8 cellular contexts compared by ENCODE assay signal in genomic region chr11:7514099-7514725, GRCh38. TPM values are rescaled to one million over a fixed set of nuclear protein-coding genes. Genes with fewer than 3 reads are reported as not detected.
DNase-seq lines count a peak whose midpoint lies in the region; ATAC-seq and TF ChIP-seq lines count a peak whose summit lies in the region.

No MANE protein-coding gene starts in this region.

- DNase-seq in SIG-M5 treated with dmso at 0.1 percent for 504 hours (lab: John Stamatoyannopoulos, UW; ENCODE audit: unreplicated experiment), result peak; percentile 35
- no peak for DNase-seq in SIG-M5 (lab: John Stamatoyannopoulos, UW)
- peak; percentile 40 for DNase-seq in WTC11 (ENCODE audit: low spot score)
- DNase-seq in fibroblast of pulmonary artery (ENCODE audit: low read depth), result no peak
- DNase-seq in inferior parietal cortex (ENCODE audit: extremely low spot score), result no peak

- peaks cover 25% of the 10 kb centered on the region for H3K27me3 ChIP-seq in neural cell (ENCODE audit: insufficient read depth, low read depth, low read length)

- no peak overlapping the region for H3K27ac Mint-ChIP-seq in WTC11

- no peaks in the 10 kb centered on the region for H3K36me3 ChIP-seq in neural cell (ENCODE audit: insufficient read depth, low read length)

- H3K4me3 Mint-ChIP-seq in WTC11, result peak overlapping the region; percentile 68

- CTCF ChIA-PET in WTC11 (lab: Charles Lee), result interaction anchor here (0.6 to 4.3 kb wide), 16 partner anchors 10 to 702 kb away, joined by 3 to 46 read pairs (median 4); partner anchors contain the start of gene OLFML1

- no peaks in the 10 kb centered on the region for H3K79me2 ChIP-seq in neural cell (replicated peaks; ENCODE audit: insufficient read depth, low read length)

- H3K27ac ChIP-seq in neural cell (ENCODE audit: low read length), result no peak overlapping the region

- H2AFZ ChIP-seq in neural cell (ENCODE audit: low read depth, low read length), result peak overlapping the region; percentile 60

- H3K36me3 Mint-ChIP-seq in WTC11, result no peaks in the 10 kb centered on the region

- no peaks in the 10 kb centered on the region; the same call in 1 of the 2 replicates for H3K9me3 Mint-ChIP-seq in WTC11

- TF ChIP-seq CTCF in WTC11 (IDR thresholded peaks at IDR 0.05) (no peak), fibroblast of pulmonary artery (IDR thresholded peaks at IDR 0.05; ENCODE audit: low read length, missing control alignments) (no peak), neural cell (IDR thresholded peaks at IDR 0.05; ENCODE audit: poor library complexity, severe bottlenecking) (no peak)

- TF ChIP-seq EP300 in neural cell (conservative IDR thresholded peaks at IDR 0.05; ENCODE audit: poor library complexity, severe bottlenecking), result no peak

- peaks cover 25% of the 10 kb centered on the region for H3K27me3 Mint-ChIP-seq in WTC11 (ENCODE audit: low read depth)

- H3K4me1 Mint-ChIP-seq in WTC11, result peaks cover 41% of the 10 kb centered on the region

- H3K4me3 ChIP-seq in fibroblast of pulmonary artery (replicated peaks; ENCODE audit: low read depth, low read length) (peak overlapping the region; percentile 77), neural cell (ENCODE audit: low read length) (peak overlapping the region; percentile 93)

- no peaks in the 10 kb centered on the region for H3K9me3 ChIP-seq in neural cell (ENCODE audit: low read length)

- no peaks in the 10 kb centered on the region for H3F3A ChIP-seq in neural cell (ENCODE audit: insufficient read depth, low read length, poor library complexity, severe bottlenecking)

- ATAC-seq in HG02884 (IDR thresholded peaks at IDR 0.05; ENCODE audit: unreplicated experiment) (peak; percentile 6), WTC11 (peak; percentile 36), GM18868 (IDR thresholded peaks at IDR 0.05; ENCODE audit: unreplicated experiment) (no peak)

- H4K20me1 ChIP-seq in neural cell (ENCODE audit: insufficient read depth), result no peaks in the 10 kb centered on the region

- peak overlapping the region; percentile 60 for H3K9ac ChIP-seq in neural cell (ENCODE audit: low read length)

- H3K4me2 ChIP-seq in neural cell (ENCODE audit: low read length), result peak overlapping the region; percentile 65

- POLR2A ChIA-PET in WTC11 (lab: Charles Lee), result interaction anchor here (0.6 kb wide), 2 partner anchors 262 to 830 kb away, joined by 3 to 5 read pairs; partner anchors contain the start of gene SYT9

- no peaks in the 10 kb centered on the region for H3K9me2 ChIP-seq in neural cell (ENCODE audit: insufficient read depth, low read length)

- no peak for TF ChIP-seq RAD21 in neural cell (conservative IDR thresholded peaks at IDR 0.05)

TF ChIP-seq in WTC11, 78 proteins besides CTCF, POLR2A, EP300 and RAD21 (continues in another document):
- TF ChIP-seq NFYB (CRISPR knock-in tag; conservative IDR thresholded peaks at IDR 0.05; ENCODE audit: low read depth) (no peak), ZNF317 (CRISPR knock-in tag; IDR thresholded peaks at IDR 0.05; ENCODE audit: borderline replicate concordance, low read depth) (no peak), ZNF138 (CRISPR knock-in tag; conservative IDR thresholded peaks at IDR 0.05) (no peak), CREM (CRISPR knock-in tag; IDR thresholded peaks at IDR 0.05) (0 out of 2 replicates have a peak, but pooled peaks have one; percentile 16), ZNF121 (CRISPR knock-in tag; IDR thresholded peaks at IDR 0.05) (no peak), NR3C1 (CRISPR knock-in tag; conservative IDR thresholded peaks at IDR 0.05; ENCODE audit: low read depth) (no peak), MXD4 (CRISPR knock-in tag; IDR thresholded peaks at IDR 0.05; ENCODE audit: borderline replicate concordance) (no peak), ZNF232 (CRISPR knock-in tag; IDR thresholded peaks at IDR 0.05) (no peak), SOX15 (CRISPR knock-in tag; IDR thresholded peaks at IDR 0.05) (no peak), IRF1 (CRISPR knock-in tag; IDR thresholded peaks at IDR 0.05) (0 out of 2 replicates have a peak, but pooled peaks have one; percentile 23), FOXP1 (CRISPR knock-in tag; IDR thresholded peaks at IDR 0.05; ENCODE audit: borderline replicate concordance) (no peak), JAZF1 (CRISPR knock-in tag; IDR thresholded peaks at IDR 0.05) (no peak)
- TF ChIP-seq, protein P1, sequence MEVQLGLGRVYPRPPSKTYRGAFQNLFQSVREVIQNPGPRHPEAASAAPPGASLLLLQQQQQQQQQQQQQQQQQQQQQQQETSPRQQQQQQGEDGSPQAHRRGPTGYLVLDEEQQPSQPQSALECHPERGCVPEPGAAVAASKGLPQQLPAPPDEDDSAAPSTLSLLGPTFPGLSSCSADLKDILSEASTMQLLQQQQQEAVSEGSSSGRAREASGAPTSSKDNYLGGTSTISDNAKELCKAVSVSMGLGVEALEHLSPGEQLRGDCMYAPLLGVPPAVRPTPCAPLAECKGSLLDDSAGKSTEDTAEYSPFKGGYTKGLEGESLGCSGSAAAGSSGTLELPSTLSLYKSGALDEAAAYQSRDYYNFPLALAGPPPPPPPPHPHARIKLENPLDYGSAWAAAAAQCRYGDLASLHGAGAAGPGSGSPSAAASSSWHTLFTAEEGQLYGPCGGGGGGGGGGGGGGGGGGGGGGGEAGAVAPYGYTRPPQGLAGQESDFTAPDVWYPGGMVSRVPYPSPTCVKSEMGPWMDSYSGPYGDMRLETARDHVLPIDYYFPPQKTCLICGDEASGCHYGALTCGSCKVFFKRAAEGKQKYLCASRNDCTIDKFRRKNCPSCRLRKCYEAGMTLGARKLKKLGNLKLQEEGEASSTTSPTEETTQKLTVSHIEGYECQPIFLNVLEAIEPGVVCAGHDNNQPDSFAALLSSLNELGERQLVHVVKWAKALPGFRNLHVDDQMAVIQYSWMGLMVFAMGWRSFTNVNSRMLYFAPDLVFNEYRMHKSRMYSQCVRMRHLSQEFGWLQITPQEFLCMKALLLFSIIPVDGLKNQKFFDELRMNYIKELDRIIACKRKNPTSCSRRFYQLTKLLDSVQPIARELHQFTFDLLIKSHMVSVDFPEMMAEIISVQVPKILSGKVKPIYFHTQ (CRISPR knock-in tag; IDR thresholded peaks at IDR 0.05), result no peak

TF ChIP-seq in neural cell, 6 proteins besides CTCF, POLR2A, EP300 and RAD21:
- no peak for TF ChIP-seq REST (IDR thresholded peaks at IDR 0.05; ENCODE audit: borderline replicate concordance)

RNA-seq across cellular contexts. Expression of gene PPFIBP2, which starts 0.4 kb away (rescaled TPM):
- 12.5 to 21.4 TPM (median 12.9 TPM) in 3 replicates for total RNA-seq in WTC11 (2021)
- 1.2 TPM in 1 of 2 replicates, not detected in the other for polyA plus RNA-seq in neural cell
- polyA minus RNA-seq in neural cell, result 1.2 and 2.2 TPM in 2 replicates

RNA-seq across cellular contexts. Expression of gene OLFML1, which starts 28.9 kb away (rescaled TPM):
- total RNA-seq in WTC11 (2021), result 0.16 to 0.18 TPM in 2 of 3 replicates, not detected in the other
- not detected in 2 replicates for polyA plus RNA-seq in neural cell
- not detected in 2 replicates for polyA minus RNA-seq in neural cell

Comparison
In these comparisons a context has a peak if more than half of its experiments do, and no peak if none do; other contexts are left out.
1. DNase-seq: peak in SIG-M5 treated with dmso at 0.1 percent for 504 hours (single experiment) and WTC11 (single experiment); none in SIG-M5 (single experiment), fibroblast of pulmonary artery (single experiment) and inferior parietal cortex (single experiment).